ENCODE assay signal across 27 cellular contexts in the genomic region with DNA sequence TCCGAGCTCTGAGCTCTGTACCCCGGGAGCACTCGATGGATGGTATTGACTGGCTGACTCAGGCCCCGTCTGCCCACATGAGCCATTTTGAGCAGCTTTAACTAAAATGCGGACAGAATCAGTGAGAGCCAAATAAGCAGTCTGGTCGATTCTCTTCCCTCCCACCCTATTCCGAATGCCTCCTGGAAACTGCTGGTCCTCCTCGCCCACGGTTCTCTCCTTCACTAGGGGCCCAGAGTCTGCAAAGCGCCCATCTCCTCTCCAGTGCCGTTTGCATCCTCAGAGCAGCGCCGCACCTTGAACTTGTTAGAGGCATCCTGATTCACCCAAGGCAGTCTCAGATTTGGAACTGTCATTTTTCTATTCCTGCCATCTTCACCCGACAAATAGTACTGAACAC.
DNase-seq lines count a peak whose midpoint lies in the region; ATAC-seq and TF ChIP-seq lines count a peak whose summit lies in the region.
"Had no signal": no experiment of that assay in that cellular context is flagged by ENCODE, and none has a peak within 500 bp of the region (broad histone marks: within the 10 kb centered on the region; RNA-seq: fewer than 3 reads in every experiment).

No MANE protein-coding gene starts in this region.

- H3K4ac ChIP-seq in neuronal stem cell (ENCODE audit: low read length): no peak overlapping the region

- H3K9me3 ChIP-seq in neuronal stem cell (replicated peaks in 1 of 2; ENCODE audit: control insufficient read depth in 2 of 2, insufficient read depth in 1 of 2, low read depth in 1 of 2, low read length in 2 of 2) (peaks cover 0 to 3% of the 10 kb centered on the region in 2 donors), upper lobe of right lung (no peaks in the 10 kb centered on the region)
- H3K9me3 ChIP-seq: adrenal gland, psoas muscle, SJCRH30 had no signal

- H3K27me3 Mint-ChIP-seq in effector memory CD8-positive, alpha-beta T cell: no peaks in the 10 kb centered on the region
- H3K27me3 Mint-ChIP-seq: activated CD4-positive, alpha-beta T cell treated with anti-CD3 and anti-CD28 coated beads, Interleukin-2, amount 10 ng/mL, durations not matched to agents 24 days and 14 days had no signal

- H3K4me3 ChIP-seq in neuronal stem cell (ENCODE audit: low read length in 2 of 2): no peak overlapping the region
- H3K4me3 ChIP-seq in upper lobe of right lung: no peak overlapping the region
- H3K4me3 ChIP-seq: adrenal gland, psoas muscle, SJCRH30 had no signal

- no peak for ATAC-seq in effector memory CD8-positive, alpha-beta T cell (replicated peaks)
- no peak for ATAC-seq in upper lobe of right lung
- ATAC-seq: HCT116, left lobe of liver, psoas muscle had no signal

- no peak overlapping the region for H2AK5ac ChIP-seq in neuronal stem cell (ENCODE audit: low read depth, low read length)

- no peaks in the 10 kb centered on the region for H3K79me1 ChIP-seq in neuronal stem cell (ENCODE audit: low read depth, low read length)

- H3K18ac ChIP-seq in neuronal stem cell (ENCODE audit: low read length): no peak overlapping the region

- H3K27ac Mint-ChIP-seq in effector memory CD8-positive, alpha-beta T cell: peak overlapping the region; percentile 7 to 67
- H3K27ac Mint-ChIP-seq: CD14-positive monocyte had no signal

- H3K36me3 Mint-ChIP-seq in effector memory CD8-positive, alpha-beta T cell (ENCODE audit: insufficient read depth): peaks cover 3% of the 10 kb centered on the region

- no peak overlapping the region for H3K4me3 Mint-ChIP-seq in effector memory CD8-positive, alpha-beta T cell
- H3K4me3 Mint-ChIP-seq: activated CD4-positive, alpha-beta T cell treated with anti-CD3 and anti-CD28 coated beads, Interleukin-2, amount 10 ng/mL, durations not matched to agents 24 days and 14 days; CD14-positive monocyte had no signal

- no peak overlapping the region for H3K23ac ChIP-seq in neuronal stem cell (ENCODE audit: low read depth, low read length, poor library complexity)

- intact Hi-C loops in upper lobe of right lung (cut with DNase I): no loop called here

- peak; percentile 41 for DNase-seq in activated effector memory CD4-positive, alpha-beta T cell treated with anti-CD3 and anti-CD28 coated beads, Interleukin-2, amount 50 U/mL, for 16 hours
- no peak for DNase-seq in activated effector memory CD4-positive, alpha-beta T cell treated with Interleukin-2 at 50 U/mL for 16 hours
- DNase-seq in effector memory CD8-positive, alpha-beta T cell: no peak
- DNase-seq in neuronal stem cell (ENCODE audit: low spot score): no peak
- DNase-seq in upper lobe of right lung: peak; percentile 29
- no peak for DNase-seq in SKM-1 (lab: John Stamatoyannopoulos, UW; ENCODE audit: unreplicated experiment)
- no peak for DNase-seq in midbrain (lab: John Stamatoyannopoulos, UW)
- no peak for DNase-seq in HuH-7 (ENCODE audit: low spot score)
- DNase-seq: activated CD4-positive, alpha-beta T cell treated with anti-CD3 and anti-CD28 coated beads, Interleukin-2, amount 10 ng/mL, durations not matched to agents 24 days and 14 days; activated T-cell treated with anti-CD3 and anti-CD28 coated beads, Interleukin-2, amount 50 U/mL, for 1 hour; adrenal gland; brain microvascular endothelial cell; mesendoderm; MV-4-11; NCI-H1436 treated with DMSO at 0.1 percent for 48 hours; NCI-H2081 treated with DMSO at 0.1 percent for 48 hours; NCI-H446 treated with DMSO at 0.1 percent for 48 hours; NCI-H774; psoas muscle; SJCRH30; stimulated activated CD4-positive, alpha-beta T cell treated with anti-CD3 and anti-CD28 coated beads, Interleukin-15, amount 100 ng/mL, for 24 hours; stimulated activated CD4-positive, alpha-beta T cell treated with anti-CD3 and anti-CD28 coated beads, Interleukin-4, amount 100 ng/mL, for 4 hours; T1000; WERI-Rb-1 had no signal

- H3K4me2 ChIP-seq in neuronal stem cell (ENCODE audit: insufficient read depth, low read length, poor library complexity, severe bottlenecking): no peak overlapping the region

- H3K27ac ChIP-seq in neuronal stem cell (replicated peaks; ENCODE audit: low read length): no peak overlapping the region
- H3K27ac ChIP-seq in upper lobe of right lung: no peak overlapping the region
- H3K27ac ChIP-seq: adrenal gland, brain microvascular endothelial cell, psoas muscle, SJCRH30, WERI-Rb-1 had no signal

- H2AFZ ChIP-seq in neuronal stem cell (ENCODE audit: low read length): peak overlapping the region; percentile 22

- H3K9me3 Mint-ChIP-seq in effector memory CD8-positive, alpha-beta T cell: no peaks in the 10 kb centered on the region
- H3K9me3 Mint-ChIP-seq: activated CD4-positive, alpha-beta T cell treated with anti-CD3 and anti-CD28 coated beads, Interleukin-2, amount 10 ng/mL, durations not matched to agents 24 days and 14 days had no signal

- no peak overlapping the region for H2BK120ac ChIP-seq in neuronal stem cell (ENCODE audit: low read depth, low read length)

- peaks cover 13 to 16% of the 10 kb centered on the region in 2 donors for H3K4me1 Mint-ChIP-seq in effector memory CD8-positive, alpha-beta T cell (ENCODE audit: low read depth in 2 of 2)

- H3K36me3 ChIP-seq in neuronal stem cell (replicated peaks in 1 of 2; ENCODE audit: control insufficient read depth in 2 of 2, insufficient read depth in 2 of 2, low read length in 2 of 2) (no peaks in the 10 kb centered on the region), upper lobe of right lung (no peaks in the 10 kb centered on the region)
- H3K36me3 ChIP-seq: adrenal gland, brain microvascular endothelial cell, SJCRH30, WERI-Rb-1 had no signal

- no peak for TF ChIP-seq CTCF in upper lobe of right lung (IDR thresholded peaks at IDR 0.05)

- H4K91ac ChIP-seq in neuronal stem cell (ENCODE audit: low read depth, low read length, poor library complexity): no peak overlapping the region

- H4K8ac ChIP-seq in neuronal stem cell (ENCODE audit: low read depth, low read length): no peak overlapping the region

- H3K4me1 ChIP-seq in neuronal stem cell (ENCODE audit: control insufficient read depth in 2 of 2, insufficient read depth in 1 of 2, low read depth in 1 of 2, low read length in 2 of 2) (peaks cover 12 to 21% of the 10 kb centered on the region in 2 donors), upper lobe of right lung (peaks cover 9% of the 10 kb centered on the region)
- H3K4me1 ChIP-seq: psoas muscle, SJCRH30 had no signal

- no CpG with 5 or more reads among the region's 14 CpGs for WGBS in neuronal stem cell (ENCODE audit: extremely low coverage in 2 of 2, insufficient read length in 2 of 2, insufficient replicate concordance in 1 of 2), 2 donors

- no peak overlapping the region for H2BK12ac ChIP-seq in neuronal stem cell (ENCODE audit: low read length)

- no peaks in the 10 kb centered on the region for H3K27me3 ChIP-seq in neuronal stem cell (ENCODE audit: control insufficient read depth in 3 of 3, insufficient read depth in 3 of 3, low read depth in 1 of 3, low read length in 3 of 3)
- H3K27me3 ChIP-seq in upper lobe of right lung: no peaks in the 10 kb centered on the region
- H3K27me3 ChIP-seq: adrenal gland, brain microvascular endothelial cell, SJCRH30 had no signal

- H3K14ac ChIP-seq in neuronal stem cell (ENCODE audit: low read length): no peak overlapping the region

- no peak overlapping the region for H2BK5ac ChIP-seq in neuronal stem cell (ENCODE audit: low read length)

- no peak overlapping the region for H3K9ac ChIP-seq in neuronal stem cell (ENCODE audit: low read depth, low read length, poor library complexity)

- no peak overlapping the region for H2BK15ac ChIP-seq in neuronal stem cell (ENCODE audit: low read length)

Comparison
In these comparisons a context has a peak if more than half of its experiments do, and no peak if none do; other contexts are left out.
1. DNase-seq: peak in activated effector memory CD4-positive, alpha-beta T cell treated with anti-CD3 and anti-CD28 coated beads, Interleukin-2, amount 50 U/mL, for 16 hours (single experiment) and upper lobe of right lung (single experiment); none in activated effector memory CD4-positive, alpha-beta T cell treated with Interleukin-2 at 50 U/mL for 16 hours (single experiment), effector memory CD8-positive, alpha-beta T cell (0 of 3), neuronal stem cell (single experiment), SKM-1 (single experiment), midbrain (single experiment) and HuH-7 (single experiment).